Comparison of ENCODE assay signal across 1 cellular context in the genomic region with DNA sequence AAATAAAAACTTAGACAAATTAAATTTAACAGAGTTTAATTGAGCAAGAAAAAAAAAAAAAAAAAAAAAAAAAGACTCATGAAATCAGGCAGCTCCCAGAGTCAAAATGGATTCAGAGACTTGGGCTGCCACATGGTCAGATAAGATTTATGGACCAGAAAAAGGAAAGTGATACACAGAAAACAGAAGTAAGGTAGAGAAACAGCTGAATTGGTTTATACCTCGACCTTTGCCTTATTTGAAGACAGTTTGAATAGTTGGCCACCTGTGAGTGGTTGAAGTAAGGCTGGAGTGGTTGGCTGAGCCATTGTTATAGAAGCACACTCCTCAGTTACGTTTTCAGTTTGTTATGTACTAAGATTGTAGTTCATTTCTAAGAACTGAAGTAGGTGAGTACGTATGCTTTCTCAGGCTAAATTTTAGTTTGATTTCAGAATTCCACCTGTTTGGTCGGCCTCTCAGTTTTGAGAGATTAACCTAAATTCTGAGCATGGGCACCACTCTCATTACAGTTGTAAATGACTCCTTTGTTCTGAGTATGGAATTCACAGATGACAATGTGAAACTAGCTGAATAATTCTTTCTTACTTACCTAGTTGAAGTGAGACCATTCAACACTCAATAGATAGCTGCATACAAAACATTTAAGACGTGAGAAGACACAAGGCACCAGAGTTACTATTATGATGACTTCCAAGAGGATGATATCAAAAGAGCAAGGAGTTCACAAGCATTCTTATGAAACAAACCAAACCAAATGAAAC.
TF ChIP-seq lines count a peak whose summit lies in the region.

No MANE protein-coding gene starts in this region.

TF ChIP-seq in GM12878, 131 proteins besides CTCF, POLR2A, EP300 and RAD21 (continued from another document):
- TF ChIP-seq, protein P1, sequence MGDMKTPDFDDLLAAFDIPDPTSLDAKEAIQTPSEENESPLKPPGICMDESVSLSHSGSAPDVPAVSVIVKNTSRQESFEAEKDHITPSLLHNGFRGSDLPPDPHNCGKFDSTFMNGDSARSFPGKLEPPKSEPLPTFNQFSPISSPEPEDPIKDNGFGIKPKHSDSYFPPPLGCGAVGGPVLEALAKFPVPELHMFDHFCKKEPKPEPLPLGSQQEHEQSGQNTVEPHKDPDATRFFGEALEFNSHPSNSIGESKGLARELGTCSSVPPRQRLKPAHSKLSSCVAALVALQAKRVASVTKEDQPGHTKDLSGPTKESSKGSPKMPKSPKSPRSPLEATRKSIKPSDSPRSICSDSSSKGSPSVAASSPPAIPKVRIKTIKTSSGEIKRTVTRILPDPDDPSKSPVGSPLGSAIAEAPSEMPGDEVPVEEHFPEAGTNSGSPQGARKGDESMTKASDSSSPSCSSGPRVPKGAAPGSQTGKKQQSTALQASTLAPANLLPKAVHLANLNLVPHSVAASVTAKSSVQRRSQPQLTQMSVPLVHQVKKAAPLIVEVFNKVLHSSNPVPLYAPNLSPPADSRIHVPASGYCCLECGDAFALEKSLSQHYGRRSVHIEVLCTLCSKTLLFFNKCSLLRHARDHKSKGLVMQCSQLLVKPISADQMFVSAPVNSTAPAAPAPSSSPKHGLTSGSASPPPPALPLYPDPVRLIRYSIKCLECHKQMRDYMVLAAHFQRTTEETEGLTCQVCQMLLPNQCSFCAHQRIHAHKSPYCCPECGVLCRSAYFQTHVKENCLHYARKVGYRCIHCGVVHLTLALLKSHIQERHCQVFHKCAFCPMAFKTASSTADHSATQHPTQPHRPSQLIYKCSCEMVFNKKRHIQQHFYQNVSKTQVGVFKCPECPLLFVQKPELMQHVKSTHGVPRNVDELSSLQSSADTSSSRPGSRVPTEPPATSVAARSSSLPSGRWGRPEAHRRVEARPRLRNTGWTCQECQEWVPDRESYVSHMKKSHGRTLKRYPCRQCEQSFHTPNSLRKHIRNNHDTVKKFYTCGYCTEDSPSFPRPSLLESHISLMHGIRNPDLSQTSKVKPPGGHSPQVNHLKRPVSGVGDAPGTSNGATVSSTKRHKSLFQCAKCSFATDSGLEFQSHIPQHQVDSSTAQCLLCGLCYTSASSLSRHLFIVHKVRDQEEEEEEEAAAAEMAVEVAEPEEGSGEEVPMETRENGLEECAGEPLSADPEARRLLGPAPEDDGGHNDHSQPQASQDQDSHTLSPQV (IDR thresholded peaks at IDR 0.05), result peak; percentile 10; the same call in 1 of the 2 replicates
- TF ChIP-seq, protein P2, sequence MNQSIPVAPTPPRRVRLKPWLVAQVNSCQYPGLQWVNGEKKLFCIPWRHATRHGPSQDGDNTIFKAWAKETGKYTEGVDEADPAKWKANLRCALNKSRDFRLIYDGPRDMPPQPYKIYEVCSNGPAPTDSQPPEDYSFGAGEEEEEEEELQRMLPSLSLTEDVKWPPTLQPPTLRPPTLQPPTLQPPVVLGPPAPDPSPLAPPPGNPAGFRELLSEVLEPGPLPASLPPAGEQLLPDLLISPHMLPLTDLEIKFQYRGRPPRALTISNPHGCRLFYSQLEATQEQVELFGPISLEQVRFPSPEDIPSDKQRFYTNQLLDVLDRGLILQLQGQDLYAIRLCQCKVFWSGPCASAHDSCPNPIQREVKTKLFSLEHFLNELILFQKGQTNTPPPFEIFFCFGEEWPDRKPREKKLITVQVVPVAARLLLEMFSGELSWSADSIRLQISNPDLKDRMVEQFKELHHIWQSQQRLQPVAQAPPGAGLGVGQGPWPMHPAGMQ (IDR thresholded peaks at IDR 0.05; ENCODE audit: borderline replicate concordance), result no peak
- TF ChIP-seq TARDBP (IDR thresholded peaks at IDR 0.05; ENCODE audit: borderline replicate concordance) (no peak), MXI1 (IDR thresholded peaks at IDR 0.05; ENCODE audit: low read depth, low read length) (no peak), ZSCAN29 (IDR thresholded peaks at IDR 0.05) (no peak), TAF1 (IDR thresholded peaks at IDR 0.05; ENCODE audit: borderline replicate concordance, low read depth, low read length) (no peak), SUPT20H (IDR thresholded peaks at IDR 0.05; ENCODE audit: borderline replicate concordance, control insufficient read depth, low read depth, low read length) (no peak), CBFB (IDR thresholded peaks at IDR 0.05; ENCODE audit: low read depth) (no peak), PAX8 (IDR thresholded peaks at IDR 0.05) (no peak), IKZF1 (conservative IDR thresholded peaks at IDR 0.05) (no peak), ZNF384 (IDR thresholded peaks at IDR 0.05; ENCODE audit: borderline replicate concordance, low read depth, low read length) (0 out of 2 replicates have a peak, but pooled peaks have one; percentile 57), CHD1 (IDR thresholded peaks at IDR 0.05; ENCODE audit: low read depth, low read length) (no peak), NFYA (IDR thresholded peaks at IDR 0.05; ENCODE audit: borderline replicate concordance, low read depth, low read length) (no peak), SMAD5 (IDR thresholded peaks at IDR 0.05; ENCODE audit: low read depth) (no peak), HDAC6 (IDR thresholded peaks at IDR 0.05; ENCODE audit: unreplicated experiment) (no peak), IRF4 (IDR thresholded peaks at IDR 0.05; ENCODE audit: low read depth, low read length) (0 out of 2 replicates have a peak, but pooled peaks have one; percentile 24), CHD2 (IDR thresholded peaks at IDR 0.05; ENCODE audit: borderline replicate concordance, low read depth, low read length) (no peak), FOXK2 (IDR thresholded peaks at IDR 0.05) (no peak), KLF5 (IDR thresholded peaks at IDR 0.05; ENCODE audit: partially characterized antibody) (no peak), RBBP5 (conservative IDR thresholded peaks at IDR 0.05) (no peak), CBX3 (IDR thresholded peaks at IDR 0.05; ENCODE audit: borderline replicate concordance, low read depth) (no peak), ZNF207 (IDR thresholded peaks at IDR 0.05; ENCODE audit: borderline replicate concordance) (no peak), PML (IDR thresholded peaks at IDR 0.05; ENCODE audit: low read length) (peak; percentile 45; the same call in 1 of the 2 replicates), HDAC2 (IDR thresholded peaks at IDR 0.05) (no peak), SREBF2 (IDR thresholded peaks at IDR 0.05; ENCODE audit: low read length) (no peak), FOXM1 (IDR thresholded peaks at IDR 0.05; ENCODE audit: low read depth, low read length) (0 out of 2 replicates have a peak, but pooled peaks have one; percentile 52), ASH2L (IDR thresholded peaks at IDR 0.05; ENCODE audit: borderline replicate concordance, low read depth) (no peak), LARP7 (IDR thresholded peaks at IDR 0.05) (no peak), TBL1XR1 (IDR thresholded peaks at IDR 0.05; ENCODE audit: low read depth, low read length) (no peak)
- TF ChIP-seq, protein P3, sequence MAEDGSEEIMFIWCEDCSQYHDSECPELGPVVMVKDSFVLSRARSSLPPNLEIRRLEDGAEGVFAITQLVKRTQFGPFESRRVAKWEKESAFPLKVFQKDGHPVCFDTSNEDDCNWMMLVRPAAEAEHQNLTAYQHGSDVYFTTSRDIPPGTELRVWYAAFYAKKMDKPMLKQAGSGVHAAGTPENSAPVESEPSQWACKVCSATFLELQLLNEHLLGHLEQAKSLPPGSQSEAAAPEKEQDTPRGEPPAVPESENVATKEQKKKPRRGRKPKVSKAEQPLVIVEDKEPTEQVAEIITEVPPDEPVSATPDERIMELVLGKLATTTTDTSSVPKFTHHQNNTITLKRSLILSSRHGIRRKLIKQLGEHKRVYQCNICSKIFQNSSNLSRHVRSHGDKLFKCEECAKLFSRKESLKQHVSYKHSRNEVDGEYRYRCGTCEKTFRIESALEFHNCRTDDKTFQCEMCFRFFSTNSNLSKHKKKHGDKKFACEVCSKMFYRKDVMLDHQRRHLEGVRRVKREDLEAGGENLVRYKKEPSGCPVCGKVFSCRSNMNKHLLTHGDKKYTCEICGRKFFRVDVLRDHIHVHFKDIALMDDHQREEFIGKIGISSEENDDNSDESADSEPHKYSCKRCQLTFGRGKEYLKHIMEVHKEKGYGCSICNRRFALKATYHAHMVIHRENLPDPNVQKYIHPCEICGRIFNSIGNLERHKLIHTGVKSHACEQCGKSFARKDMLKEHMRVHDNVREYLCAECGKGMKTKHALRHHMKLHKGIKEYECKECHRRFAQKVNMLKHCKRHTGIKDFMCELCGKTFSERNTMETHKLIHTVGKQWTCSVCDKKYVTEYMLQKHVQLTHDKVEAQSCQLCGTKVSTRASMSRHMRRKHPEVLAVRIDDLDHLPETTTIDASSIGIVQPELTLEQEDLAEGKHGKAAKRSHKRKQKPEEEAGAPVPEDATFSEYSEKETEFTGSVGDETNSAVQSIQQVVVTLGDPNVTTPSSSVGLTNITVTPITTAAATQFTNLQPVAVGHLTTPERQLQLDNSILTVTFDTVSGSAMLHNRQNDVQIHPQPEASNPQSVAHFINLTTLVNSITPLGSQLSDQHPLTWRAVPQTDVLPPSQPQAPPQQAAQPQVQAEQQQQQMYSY (CRISPR knock-in tag; IDR thresholded peaks at IDR 0.05), result no peak
- TF ChIP-seq, protein P4, sequence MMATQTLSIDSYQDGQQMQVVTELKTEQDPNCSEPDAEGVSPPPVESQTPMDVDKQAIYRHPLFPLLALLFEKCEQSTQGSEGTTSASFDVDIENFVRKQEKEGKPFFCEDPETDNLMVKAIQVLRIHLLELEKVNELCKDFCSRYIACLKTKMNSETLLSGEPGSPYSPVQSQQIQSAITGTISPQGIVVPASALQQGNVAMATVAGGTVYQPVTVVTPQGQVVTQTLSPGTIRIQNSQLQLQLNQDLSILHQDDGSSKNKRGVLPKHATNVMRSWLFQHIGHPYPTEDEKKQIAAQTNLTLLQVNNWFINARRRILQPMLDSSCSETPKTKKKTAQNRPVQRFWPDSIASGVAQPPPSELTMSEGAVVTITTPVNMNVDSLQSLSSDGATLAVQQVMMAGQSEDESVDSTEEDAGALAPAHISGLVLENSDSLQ (IDR thresholded peaks at IDR 0.05), result peak; percentile 70; the same call in 1 of the 2 replicates
- TF ChIP-seq, protein P5, sequence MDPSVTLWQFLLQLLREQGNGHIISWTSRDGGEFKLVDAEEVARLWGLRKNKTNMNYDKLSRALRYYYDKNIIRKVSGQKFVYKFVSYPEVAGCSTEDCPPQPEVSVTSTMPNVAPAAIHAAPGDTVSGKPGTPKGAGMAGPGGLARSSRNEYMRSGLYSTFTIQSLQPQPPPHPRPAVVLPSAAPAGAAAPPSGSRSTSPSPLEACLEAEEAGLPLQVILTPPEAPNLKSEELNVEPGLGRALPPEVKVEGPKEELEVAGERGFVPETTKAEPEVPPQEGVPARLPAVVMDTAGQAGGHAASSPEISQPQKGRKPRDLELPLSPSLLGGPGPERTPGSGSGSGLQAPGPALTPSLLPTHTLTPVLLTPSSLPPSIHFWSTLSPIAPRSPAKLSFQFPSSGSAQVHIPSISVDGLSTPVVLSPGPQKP (IDR thresholded peaks at IDR 0.05; ENCODE audit: low read depth, low read length), result no peak
- TF ChIP-seq, protein P6, sequence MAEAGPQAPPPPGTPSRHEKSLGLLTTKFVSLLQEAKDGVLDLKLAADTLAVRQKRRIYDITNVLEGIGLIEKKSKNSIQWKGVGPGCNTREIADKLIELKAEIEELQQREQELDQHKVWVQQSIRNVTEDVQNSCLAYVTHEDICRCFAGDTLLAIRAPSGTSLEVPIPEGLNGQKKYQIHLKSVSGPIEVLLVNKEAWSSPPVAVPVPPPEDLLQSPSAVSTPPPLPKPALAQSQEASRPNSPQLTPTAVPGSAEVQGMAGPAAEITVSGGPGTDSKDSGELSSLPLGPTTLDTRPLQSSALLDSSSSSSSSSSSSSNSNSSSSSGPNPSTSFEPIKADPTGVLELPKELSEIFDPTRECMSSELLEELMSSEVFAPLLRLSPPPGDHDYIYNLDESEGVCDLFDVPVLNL (IDR thresholded peaks at IDR 0.05; ENCODE audit: low read depth, low read length), result no peak
- TF ChIP-seq, protein P7, sequence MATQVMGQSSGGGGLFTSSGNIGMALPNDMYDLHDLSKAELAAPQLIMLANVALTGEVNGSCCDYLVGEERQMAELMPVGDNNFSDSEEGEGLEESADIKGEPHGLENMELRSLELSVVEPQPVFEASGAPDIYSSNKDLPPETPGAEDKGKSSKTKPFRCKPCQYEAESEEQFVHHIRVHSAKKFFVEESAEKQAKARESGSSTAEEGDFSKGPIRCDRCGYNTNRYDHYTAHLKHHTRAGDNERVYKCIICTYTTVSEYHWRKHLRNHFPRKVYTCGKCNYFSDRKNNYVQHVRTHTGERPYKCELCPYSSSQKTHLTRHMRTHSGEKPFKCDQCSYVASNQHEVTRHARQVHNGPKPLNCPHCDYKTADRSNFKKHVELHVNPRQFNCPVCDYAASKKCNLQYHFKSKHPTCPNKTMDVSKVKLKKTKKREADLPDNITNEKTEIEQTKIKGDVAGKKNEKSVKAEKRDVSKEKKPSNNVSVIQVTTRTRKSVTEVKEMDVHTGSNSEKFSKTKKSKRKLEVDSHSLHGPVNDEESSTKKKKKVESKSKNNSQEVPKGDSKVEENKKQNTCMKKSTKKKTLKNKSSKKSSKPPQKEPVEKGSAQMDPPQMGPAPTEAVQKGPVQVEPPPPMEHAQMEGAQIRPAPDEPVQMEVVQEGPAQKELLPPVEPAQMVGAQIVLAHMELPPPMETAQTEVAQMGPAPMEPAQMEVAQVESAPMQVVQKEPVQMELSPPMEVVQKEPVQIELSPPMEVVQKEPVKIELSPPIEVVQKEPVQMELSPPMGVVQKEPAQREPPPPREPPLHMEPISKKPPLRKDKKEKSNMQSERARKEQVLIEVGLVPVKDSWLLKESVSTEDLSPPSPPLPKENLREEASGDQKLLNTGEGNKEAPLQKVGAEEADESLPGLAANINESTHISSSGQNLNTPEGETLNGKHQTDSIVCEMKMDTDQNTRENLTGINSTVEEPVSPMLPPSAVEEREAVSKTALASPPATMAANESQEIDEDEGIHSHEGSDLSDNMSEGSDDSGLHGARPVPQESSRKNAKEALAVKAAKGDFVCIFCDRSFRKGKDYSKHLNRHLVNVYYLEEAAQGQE (IDR thresholded peaks at IDR 0.05; ENCODE audit: low read depth, low read length), result no peak
